Comparison of ENCODE assay signal across 9 cellular contexts in the genomic region with DNA sequence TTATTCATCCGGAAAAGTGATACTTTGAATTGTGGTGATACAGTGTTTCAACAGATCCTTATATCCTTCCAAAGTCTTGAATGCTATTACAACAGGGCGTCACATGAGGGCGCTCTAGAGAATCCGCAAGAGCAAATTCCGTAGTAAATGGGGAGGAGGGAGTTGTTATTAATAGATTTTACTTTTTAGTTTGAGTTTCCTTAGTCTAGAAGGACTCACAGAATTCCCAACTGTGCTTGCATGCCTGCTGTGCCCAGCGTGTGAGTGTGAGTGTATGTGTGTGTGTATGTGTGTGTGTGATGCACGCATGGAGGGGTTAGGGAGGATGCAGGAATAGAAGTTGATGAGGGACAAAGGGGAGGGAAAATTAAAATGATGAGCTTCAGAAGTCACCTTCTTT.
DNase-seq lines count a peak whose midpoint lies in the region; ATAC-seq, FAIRE-seq and TF ChIP-seq lines count a peak whose summit lies in the region.
"Had no signal": no experiment of that assay in that cellular context is flagged by ENCODE, and none has a peak within 500 bp of the region (broad histone marks: within the 10 kb centered on the region; RNA-seq: fewer than 3 reads in every experiment).

No MANE protein-coding gene starts in this region.

- H3K9me3 ChIP-seq in PC-9 (ENCODE audit: insufficient read depth, low read depth): no peaks in the 10 kb centered on the region
- H3K9me3 ChIP-seq in endothelial cell of umbilical vein (replicated peaks; ENCODE audit: control insufficient read depth, insufficient read depth, low read length): no peaks in the 10 kb centered on the region
- H3K9me3 ChIP-seq: neutrophil had no signal

- no TSS peak for BruUV-seq in PC-9 (replicated peaks; lab: Mats Ljungman, UMichigan)
- BruUV-seq in endothelial cell of umbilical vein (replicated peaks; lab: Mats Ljungman, UMichigan): no TSS peak

- H3K9ac ChIP-seq in endothelial cell of umbilical vein (replicated peaks; ENCODE audit: extremely low read depth, insufficient read depth, low read length): no peak overlapping the region

- ATAC-seq in GM21717 (IDR thresholded peaks at IDR 0.05; ENCODE audit: unreplicated experiment): no peak
- ATAC-seq in stimulated activated naive CD8-positive, alpha-beta T cell treated with anti-CD3 and anti-CD28 coated beads, Interleukin-15, Interleukin-2, amounts not matched to agents 100 U/mL and 50 U/mL, for 24 hours: no peak

- DNase-seq in COR-L47 (lab: John Stamatoyannopoulos, UW) (peak; percentile 18), HK-2 (ENCODE audit: unreplicated experiment) (peak; percentile 28), PC-9 (peak in 1 of 2 experiments; percentile 4), endothelial cell of umbilical vein (ENCODE audit: low read depth, low spot score) (peak; percentile 77), midbrain (lab: John Stamatoyannopoulos, UW) (peak; percentile 63)
- no peak for DNase-seq in stimulated activated CD4-positive, alpha-beta T cell treated with anti-CD3 and anti-CD28 coated beads, Interleukin-4, amount 100 ng/mL, for 4 hours
- DNase-seq in stimulated activated naive CD8-positive, alpha-beta T cell treated with anti-CD3 and anti-CD28 coated beads, Interleukin-15, Interleukin-2, amounts not matched to agents 100 U/mL and 50 U/mL, for 24 hours: no peak

- H3F3A ChIP-seq in PC-9 (ENCODE audit: insufficient read depth, low read depth): no peaks in the 10 kb centered on the region

- H3K9me1 ChIP-seq in endothelial cell of umbilical vein (replicated peaks; ENCODE audit: control insufficient read depth, extremely low read depth, insufficient read depth, low read length): no peaks in the 10 kb centered on the region

- H3K4me3 ChIP-seq in PC-9 (no peak overlapping the region), endothelial cell of umbilical vein (replicated peaks in 1 of 3; ENCODE audit: insufficient read depth in 1 of 3, low read depth in 1 of 3, low read length in 3 of 3) (no peak overlapping the region)

- CTCF ChIA-PET in PC-9 (lab: Charles Lee): no interaction called here
- CTCF ChIA-PET in endothelial cell of umbilical vein (lab: Charles Lee): interaction anchor here (0.6 to 5.5 kb wide), 28 partner anchors 7 to 519 kb away, joined by 3 to 111 read pairs (median 4); a partner anchor contains a TSS

- no peak overlapping the region for H2AFZ ChIP-seq in PC-9
- H2AFZ ChIP-seq in endothelial cell of umbilical vein (ENCODE audit: low read depth, low read length): no peak overlapping the region

- H3K9me2 ChIP-seq in PC-9 (ENCODE audit: insufficient read depth): no peaks in the 10 kb centered on the region

- dilution Hi-C loops in endothelial cell of umbilical vein (cut with MboI; ENCODE audit: extremely low pct_ligation_motif_present, low sequenced_read_pairs): no loop called here

- H3K4me2 ChIP-seq in PC-9 (no peak overlapping the region; the same call in 1 of the 2 replicates), endothelial cell of umbilical vein (ENCODE audit: insufficient read depth, low read length) (no peak overlapping the region)

- H4K20me1 ChIP-seq in PC-9 (ENCODE audit: insufficient read depth) (no peaks in the 10 kb centered on the region), endothelial cell of umbilical vein (replicated peaks; ENCODE audit: control insufficient read depth, extremely low read depth, insufficient read depth, low read length) (no peaks in the 10 kb centered on the region)

- FAIRE-seq in endothelial cell of umbilical vein (lab: Jason Lieb, UNC): peak; percentile 81

- intact Hi-C loops in PC-9 (cut with micrococcal nuclease; ENCODE audit: unreplicated experiment): loop anchor here (5.0 kb wide), 2 partner anchors 283 to 432 kb away; a partner anchor contains a TSS
- intact Hi-C loops in endothelial cell of umbilical vein (cut with micrococcal nuclease): loop anchor here (1.0 to 5.0 kb wide), 6 partner anchors 33 to 519 kb away; no protein-coding TSS in a partner anchor

- H3K79me2 ChIP-seq in PC-9 (ENCODE audit: low read depth) (no peaks in the 10 kb centered on the region), endothelial cell of umbilical vein (ENCODE audit: control insufficient read depth, insufficient read depth, low read length) (no peaks in the 10 kb centered on the region)

- H3K4me1 ChIP-seq in PC-9 (replicated peaks; ENCODE audit: insufficient read depth) (peaks cover 17% of the 10 kb centered on the region), endothelial cell of umbilical vein (ENCODE audit: control insufficient read depth, extremely low read depth, insufficient read depth, low read length) (peaks cover 9% of the 10 kb centered on the region)

- TF ChIP-seq CTCF in PC-9 (conservative IDR thresholded peaks at IDR 0.05): peak; percentile 78
- TF ChIP-seq CTCF in endothelial cell of umbilical vein (IDR thresholded peaks at IDR 0.05; ENCODE audit: extremely low read depth in 1 of 2, insufficient read depth in 1 of 2, low read depth in 1 of 2, low read length in 2 of 2): peak; percentile 63 to 65

- POLR2A ChIA-PET in PC-9 (lab: Charles Lee; ENCODE audit: unreplicated experiment): no interaction called here
- POLR2A ChIA-PET in endothelial cell of umbilical vein (lab: Charles Lee): no interaction called here

- TF ChIP-seq POLR2A in endothelial cell of umbilical vein (IDR thresholded peaks at IDR 0.05; ENCODE audit: low read depth, low read length): no peak

- H3K36me3 ChIP-seq in PC-9 (ENCODE audit: low read depth) (no peaks in the 10 kb centered on the region), endothelial cell of umbilical vein (ENCODE audit: control insufficient read depth in 2 of 2, extremely low read depth in 1 of 2, insufficient read depth in 2 of 2, low read length in 2 of 2) (no peaks in the 10 kb centered on the region)
- H3K36me3 ChIP-seq: neutrophil had no signal

- no peak overlapping the region for H3K27ac ChIP-seq in PC-9
- no peak overlapping the region for H3K27ac ChIP-seq in endothelial cell of umbilical vein (ENCODE audit: insufficient read depth, low read depth, low read length)
- H3K27ac ChIP-seq: neutrophil had no signal

- H3K27me3 ChIP-seq in PC-9 (ENCODE audit: insufficient read depth, low read depth) (no peaks in the 10 kb centered on the region), endothelial cell of umbilical vein (ENCODE audit: control insufficient read depth in 2 of 2, insufficient read depth in 2 of 2, low read length in 2 of 2) (peaks cover 4 to 7% of the 10 kb centered on the region in 2 experiments)
- H3K27me3 ChIP-seq: neutrophil had no signal

TF ChIP-seq in endothelial cell of umbilical vein, 7 proteins besides CTCF, POLR2A, EP300 and RAD21:
- TF ChIP-seq MYC (IDR thresholded peaks at IDR 0.05; ENCODE audit: low read depth, low read length) (no peak), EZH2 (IDR thresholded peaks at IDR 0.05; ENCODE audit: borderline replicate concordance, low read depth, low read length, severe bottlenecking) (no peak), GATA2 (IDR thresholded peaks at IDR 0.05; ENCODE audit: insufficient read depth, insufficient read length, low read depth, low read length) (no peak), JUN (IDR thresholded peaks at IDR 0.05; ENCODE audit: borderline replicate concordance, insufficient read depth, insufficient read length, low read depth) (no peak), FOS (IDR thresholded peaks at IDR 0.05; ENCODE audit: borderline replicate concordance, insufficient read depth, low read length) (no peak), POLR2AphosphoS5 (IDR thresholded peaks at IDR 0.05; ENCODE audit: insufficient read depth, low read depth, low read length) (no peak)
- TF ChIP-seq, protein P1, sequence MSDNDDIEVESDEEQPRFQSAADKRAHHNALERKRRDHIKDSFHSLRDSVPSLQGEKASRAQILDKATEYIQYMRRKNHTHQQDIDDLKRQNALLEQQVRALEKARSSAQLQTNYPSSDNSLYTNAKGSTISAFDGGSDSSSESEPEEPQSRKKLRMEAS (IDR thresholded peaks at IDR 0.05; ENCODE audit: insufficient read depth, insufficient read length): no peak

Comparison
In these comparisons a context has a peak if more than half of its experiments do, and no peak if none do; other contexts are left out.
1. DNase-seq: peak in COR-L47 (single experiment), HK-2 (single experiment), endothelial cell of umbilical vein (single experiment) and midbrain (single experiment); none in stimulated activated CD4-positive, alpha-beta T cell treated with anti-CD3 and anti-CD28 coated beads, Interleukin-4, amount 100 ng/mL, for 4 hours (0 of 2) and stimulated activated naive CD8-positive, alpha-beta T cell treated with anti-CD3 and anti-CD28 coated beads, Interleukin-15, Interleukin-2, amounts not matched to agents 100 U/mL and 50 U/mL, for 24 hours (single experiment).